Comparison of ENCODE assay signal across 11 cellular contexts in the genomic region with DNA sequence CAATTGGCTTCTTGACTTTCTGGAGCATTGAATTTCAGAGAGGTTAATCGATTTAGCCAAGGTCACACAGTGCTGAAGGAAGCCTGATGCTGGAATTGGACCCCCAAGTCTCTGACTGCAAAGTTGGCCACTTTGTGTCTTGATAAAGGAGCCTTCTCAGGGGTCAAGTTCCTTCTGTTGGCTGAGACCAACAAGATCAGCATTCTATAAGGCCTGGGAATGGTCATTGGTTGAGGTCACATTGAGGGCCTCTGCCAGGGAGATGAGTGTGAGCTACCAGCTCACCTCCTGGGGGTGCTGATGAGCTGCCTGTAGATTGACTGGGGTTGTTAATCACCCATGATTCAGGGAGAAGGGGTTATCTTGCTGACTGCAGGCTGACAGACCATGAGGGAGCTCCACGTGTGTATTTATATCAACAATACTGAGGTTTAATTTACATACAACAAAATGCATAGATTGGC. TPM values are rescaled to one million over a fixed set of nuclear protein-coding genes. Genes with fewer than 3 reads are reported as not detected.
DNase-seq lines count a peak whose midpoint lies in the region; ATAC-seq and TF ChIP-seq lines count a peak whose summit lies in the region.
"Had no signal": no experiment of that assay in that cellular context is flagged by ENCODE, and none has a peak within 500 bp of the region (broad histone marks: within the 10 kb centered on the region; RNA-seq: fewer than 3 reads in every experiment).

No MANE protein-coding gene starts in this region.

- no TSS peak for BruUV-seq in A673 (replicated peaks; lab: Mats Ljungman, UMichigan)

- WGBS in SK-N-SH (ENCODE audit: low lambda C conversion rate): 90% methylated on average over 2 of the region's 2 CpGs

- TF ChIP-seq RAD21 in SK-N-SH (IDR thresholded peaks at IDR 0.05; ENCODE audit: low read length): peak; percentile 17; the same call in 1 of the 2 replicates

- POLR2A ChIA-PET in A673 (lab: Charles Lee; ENCODE audit: low non-redundant PET): no interaction called here
- POLR2A ChIA-PET in SK-N-SH (lab: Yijun Ruan, JAX): interaction anchor here (0.8 kb wide), 1 partner anchor 9 kb away, joined by 3 read pairs; no protein-coding TSS in a partner anchor

- H3F3A ChIP-seq in GM23338 (replicated peaks; ENCODE audit: low read depth) (no peaks in the 10 kb centered on the region), SK-N-SH (replicated peaks; ENCODE audit: insufficient read depth) (no peaks in the 10 kb centered on the region)

- peak; percentile 10 for DNase-seq in A673 (ENCODE audit: low spot score)
- peak; percentile 77 for DNase-seq in GM23338 (ENCODE audit: low spot score)
- DNase-seq in SK-N-SH: peak; percentile 36
- DNase-seq in NCI-H2171 (lab: John Stamatoyannopoulos, UW): no peak
- DNase-seq in NCI-H1436 (lab: John Stamatoyannopoulos, UW): no peak
- DNase-seq: gastrocnemius medialis had no signal

- no peak overlapping the region for H3K4me3 ChIP-seq in A673 (ENCODE audit: low read depth, low read length, poor library complexity, severe bottlenecking)
- no peak overlapping the region for H3K4me3 ChIP-seq in GM23338
- H3K4me3 ChIP-seq in SK-N-SH (ENCODE audit: low read depth in 2 of 2, low read length in 1 of 2): no peak overlapping the region
- H3K4me3 ChIP-seq: gastrocnemius medialis had no signal

- H3K4me2 ChIP-seq in GM23338 (no peak overlapping the region), SK-N-SH (no peak overlapping the region)

- H3K79me2 ChIP-seq in GM23338 (replicated peaks; ENCODE audit: insufficient read depth) (no peaks in the 10 kb centered on the region), SK-N-SH (ENCODE audit: insufficient read depth) (no peaks in the 10 kb centered on the region)

- peaks cover 8% of the 10 kb centered on the region; the same call in 2 of the 3 replicates for H3K9me3 Mint-ChIP-seq in GM23338
- H3K9me3 Mint-ChIP-seq: activated naive CD4-positive, alpha-beta T cell treated with anti-CD3 and anti-CD28 coated beads, Interleukin-2, amount 50 U/mL, for 24 hours had no signal

- TF ChIP-seq CTCF in A673 (conservative IDR thresholded peaks at IDR 0.05; ENCODE audit: low read depth, low read length) (peak; percentile 32; the same call in 1 of the 2 replicates), GM23338 (conservative IDR thresholded peaks at IDR 0.05; ENCODE audit: low read depth in 2 of 2) (peak; percentile 80 to 83), SK-N-SH (IDR thresholded peaks at IDR 0.05) (no peak; the same call in 1 of the 2 replicates)

- H3K36me3 Mint-ChIP-seq in GM23338 (ENCODE audit: low read depth): no peaks in the 10 kb centered on the region
- H3K36me3 Mint-ChIP-seq: activated naive CD4-positive, alpha-beta T cell treated with anti-CD3 and anti-CD28 coated beads, Interleukin-2, amount 50 U/mL, for 24 hours had no signal

- no peak overlapping the region for H3K4me3 Mint-ChIP-seq in GM23338

- H3K27ac Mint-ChIP-seq in GM23338: no peak overlapping the region
- H3K27ac Mint-ChIP-seq: activated naive CD4-positive, alpha-beta T cell treated with anti-CD3 and anti-CD28 coated beads, Interleukin-2, amount 50 U/mL, for 24 hours had no signal

- H2AFZ ChIP-seq in GM23338 (no peak overlapping the region), SK-N-SH (ENCODE audit: low read depth) (no peak overlapping the region)

- no peaks in the 10 kb centered on the region for H3K9me2 ChIP-seq in GM23338 (ENCODE audit: insufficient read depth)
- H3K9me2 ChIP-seq in SK-N-SH: no peaks in the 10 kb centered on the region

- H3K9ac ChIP-seq in SK-N-SH: no peak overlapping the region

- ATAC-seq in GM23338 (peak; percentile 98), esophagus mucosa (peak; percentile 31), GM19324 (IDR thresholded peaks at IDR 0.05; ENCODE audit: low FRiP score, unreplicated experiment) (no peak), GM18868 (IDR thresholded peaks at IDR 0.05; ENCODE audit: unreplicated experiment) (no peak)
- ATAC-seq: gastrocnemius medialis had no signal

- H3K36me3 ChIP-seq in A673 (ENCODE audit: insufficient read depth, low read length, poor library complexity, severe bottlenecking) (no peaks in the 10 kb centered on the region), GM23338 (ENCODE audit: insufficient read depth) (no peaks in the 10 kb centered on the region), SK-N-SH (replicated peaks in 1 of 2; ENCODE audit: control insufficient read depth in 1 of 2, insufficient read depth in 2 of 2, low read length in 1 of 2) (no peaks in the 10 kb centered on the region)
- H3K36me3 ChIP-seq: gastrocnemius medialis had no signal

- H3K4me1 Mint-ChIP-seq in GM23338: no peaks in the 10 kb centered on the region

- no peaks in the 10 kb centered on the region for H3K4me1 ChIP-seq in A673 (ENCODE audit: insufficient read depth, low read length, poor library complexity, severe bottlenecking)
- no peaks in the 10 kb centered on the region for H3K4me1 ChIP-seq in GM23338 (ENCODE audit: insufficient read depth)
- no peaks in the 10 kb centered on the region for H3K4me1 ChIP-seq in SK-N-SH (ENCODE audit: control insufficient read depth in 1 of 2, insufficient read depth in 2 of 2, low read depth in 1 of 2, low read length in 1 of 2)
- H3K4me1 ChIP-seq: Caco-2, gastrocnemius medialis had no signal

- H3K27me3 ChIP-seq in A673 (replicated peaks; ENCODE audit: insufficient read depth, low read depth, low read length, poor library complexity) (no peaks in the 10 kb centered on the region), GM23338 (ENCODE audit: insufficient read depth) (no peaks in the 10 kb centered on the region), SK-N-SH (ENCODE audit: insufficient read depth) (no peaks in the 10 kb centered on the region)
- H3K27me3 ChIP-seq: gastrocnemius medialis had no signal

- CTCF ChIA-PET in A673 (lab: Charles Lee) (interaction anchor here (0.8 kb wide), 1 partner anchor 84 kb away, joined by 4 read pairs; no protein-coding TSS in a partner anchor), SK-N-SH (lab: Yijun Ruan, JAX) (interaction anchor here (0.9 to 2.9 kb wide), 2 partner anchors 45 to 84 kb away, joined by 3 to 8 read pairs; no protein-coding TSS in a partner anchor)

- no peak overlapping the region for H3K27ac ChIP-seq in A673 (ENCODE audit: low read depth, low read length, poor library complexity, severe bottlenecking)
- no peak overlapping the region for H3K27ac ChIP-seq in GM23338 (ENCODE audit: low read depth)
- H3K27ac ChIP-seq in SK-N-SH (ENCODE audit: low read depth in 2 of 2, low read length in 1 of 2): no peak overlapping the region
- H3K27ac ChIP-seq: gastrocnemius medialis had no signal

- no peak for TF ChIP-seq EP300 in SK-N-SH (IDR thresholded peaks at IDR 0.05; ENCODE audit: borderline replicate concordance in 1 of 2, low read depth in 1 of 2, low read length in 1 of 2)

- peaks cover 2% of the 10 kb centered on the region for H3K27me3 Mint-ChIP-seq in GM23338 (ENCODE audit: insufficient read depth, low read depth, poor library complexity)
- H3K27me3 Mint-ChIP-seq: activated naive CD4-positive, alpha-beta T cell treated with anti-CD3 and anti-CD28 coated beads, Interleukin-2, amount 50 U/mL, for 24 hours had no signal

- intact Hi-C loops in A673 (cut with micrococcal nuclease; ENCODE audit: unreplicated experiment): no loop called here

- H3K9me3 ChIP-seq in A673 (ENCODE audit: low read depth, low read length, poor library complexity, severe bottlenecking) (peaks cover 5% of the 10 kb centered on the region), SK-N-SH (peaks cover 7% of the 10 kb centered on the region; the same call in 1 of the 2 replicates)
- H3K9me3 ChIP-seq: Caco-2 had no signal

- H4K20me1 ChIP-seq in GM23338 (replicated peaks; ENCODE audit: insufficient read depth) (no peaks in the 10 kb centered on the region), SK-N-SH (ENCODE audit: insufficient read depth) (no peaks in the 10 kb centered on the region)

TF ChIP-seq in GM23338, 12 proteins besides CTCF, POLR2A, EP300 and RAD21 (continues in another document):
- TF ChIP-seq EZH2 (IDR thresholded peaks at IDR 0.05; ENCODE audit: low read depth, unreplicated experiment): no peak

TF ChIP-seq in SK-N-SH, 30 proteins besides CTCF, POLR2A, EP300 and RAD21 (continues in another document):
- TF ChIP-seq, protein P1, sequence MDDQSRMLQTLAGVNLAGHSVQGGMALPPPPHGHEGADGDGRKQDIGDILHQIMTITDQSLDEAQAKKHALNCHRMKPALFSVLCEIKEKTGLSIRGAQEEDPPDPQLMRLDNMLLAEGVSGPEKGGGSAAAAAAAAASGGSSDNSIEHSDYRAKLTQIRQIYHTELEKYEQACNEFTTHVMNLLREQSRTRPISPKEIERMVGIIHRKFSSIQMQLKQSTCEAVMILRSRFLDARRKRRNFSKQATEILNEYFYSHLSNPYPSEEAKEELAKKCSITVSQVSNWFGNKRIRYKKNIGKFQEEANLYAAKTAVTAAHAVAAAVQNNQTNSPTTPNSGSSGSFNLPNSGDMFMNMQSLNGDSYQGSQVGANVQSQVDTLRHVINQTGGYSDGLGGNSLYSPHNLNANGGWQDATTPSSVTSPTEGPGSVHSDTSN (IDR thresholded peaks at IDR 0.05): no peak
- TF ChIP-seq RCOR1 (IDR thresholded peaks at IDR 0.05; ENCODE audit: low read length): no peak
- no peak for TF ChIP-seq JUND (IDR thresholded peaks at IDR 0.05)
- no peak for TF ChIP-seq EZH2phosphoT487 (IDR thresholded peaks at IDR 0.05; ENCODE audit: borderline replicate concordance, low read depth)
- no peak for TF ChIP-seq TCF12 (IDR thresholded peaks at IDR 0.05)
- TF ChIP-seq FOSL2 (IDR thresholded peaks at IDR 0.05; ENCODE audit: borderline replicate concordance, low read depth): no peak
- TF ChIP-seq, protein P2, sequence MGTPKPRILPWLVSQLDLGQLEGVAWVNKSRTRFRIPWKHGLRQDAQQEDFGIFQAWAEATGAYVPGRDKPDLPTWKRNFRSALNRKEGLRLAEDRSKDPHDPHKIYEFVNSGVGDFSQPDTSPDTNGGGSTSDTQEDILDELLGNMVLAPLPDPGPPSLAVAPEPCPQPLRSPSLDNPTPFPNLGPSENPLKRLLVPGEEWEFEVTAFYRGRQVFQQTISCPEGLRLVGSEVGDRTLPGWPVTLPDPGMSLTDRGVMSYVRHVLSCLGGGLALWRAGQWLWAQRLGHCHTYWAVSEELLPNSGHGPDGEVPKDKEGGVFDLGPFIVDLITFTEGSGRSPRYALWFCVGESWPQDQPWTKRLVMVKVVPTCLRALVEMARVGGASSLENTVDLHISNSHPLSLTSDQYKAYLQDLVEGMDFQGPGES (IDR thresholded peaks at IDR 0.05; ENCODE audit: low read depth, low read length): no peak
- TF ChIP-seq RFX5 (IDR thresholded peaks at IDR 0.05; ENCODE audit: low read length): no peak
- TF ChIP-seq, protein P3, sequence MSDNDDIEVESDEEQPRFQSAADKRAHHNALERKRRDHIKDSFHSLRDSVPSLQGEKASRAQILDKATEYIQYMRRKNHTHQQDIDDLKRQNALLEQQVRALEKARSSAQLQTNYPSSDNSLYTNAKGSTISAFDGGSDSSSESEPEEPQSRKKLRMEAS (IDR thresholded peaks at IDR 0.05; ENCODE audit: low read depth): no peak

RNA-seq across cellular contexts. Expression of a gene that starts 54.5 kb away (rescaled TPM):
- total RNA-seq in A673 (2021) (6.3 and 8.8 TPM in 2 replicates), esophagus mucosa (27.3 TPM)
- total RNA-seq in GM23338 (2014; rRNA removed; shearing (Covaris generic)): 68.6 and 84.2 TPM in 2 replicates
- polyA plus RNA-seq in GM23338 (2016; fragmentation: Nextera tagmentation; extraction: Ambion mirVana) (28.3 and 30.5 TPM in 2 replicates), SK-N-SH (2012; rRNA removed) (8.3 and 9.7 TPM in 2 replicates)
- polyA plus RNA-seq in SK-N-SH (2012; cell fraction: cytosol; rRNA removed): 4.3 and 7.1 TPM in 2 replicates
- polyA plus RNA-seq in SK-N-SH (2012; cell fraction: nucleus; rRNA removed): 9.0 and 11.6 TPM in 2 replicates

Comparison
In these comparisons a context has a peak if more than half of its experiments do, and no peak if none do; other contexts are left out.
1. DNase-seq: peak in A673 (single experiment), GM23338 (single experiment) and SK-N-SH (single experiment); none in NCI-H2171 (single experiment) and NCI-H1436 (single experiment).
2. ATAC-seq: peak in GM23338 (single experiment) and esophagus mucosa (single experiment); none in GM19324 (single experiment) and GM18868 (single experiment).